In the genomic region with DNA sequence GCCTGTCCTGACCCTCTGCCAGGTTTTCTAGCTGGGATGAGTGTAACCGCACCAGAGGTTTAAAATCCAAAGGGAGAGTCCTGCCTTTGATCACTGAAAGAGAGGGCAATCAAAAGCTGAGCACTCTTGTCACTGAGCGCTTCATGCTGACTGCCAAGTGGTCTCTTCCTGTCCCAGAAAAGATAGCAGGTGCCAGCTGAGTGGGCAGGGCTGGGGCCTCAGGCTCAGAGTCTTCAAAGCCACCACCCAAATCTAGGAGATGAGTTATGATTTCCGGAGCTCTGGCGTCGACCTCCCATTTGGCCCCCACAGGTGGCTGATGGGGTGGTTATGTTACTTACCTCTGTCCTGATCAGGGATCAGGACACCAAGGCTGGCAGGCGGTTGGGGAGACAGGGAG, we compare ENCODE assay signal across 19 cellular contexts.
DNase-seq lines count a peak whose midpoint lies in the region; ATAC-seq and TF ChIP-seq lines count a peak whose summit lies in the region.
"Had no signal": no experiment of that assay in that cellular context is flagged by ENCODE, and none has a peak within 500 bp of the region (broad histone marks: within the 10 kb centered on the region; RNA-seq: fewer than 3 reads in every experiment).

No MANE protein-coding gene starts in this region.

- no peak for TF ChIP-seq CTCF in CD8-positive, alpha-beta T cell (IDR thresholded peaks at IDR 0.05)
- no peak for TF ChIP-seq CTCF in OCI-LY7 (conservative IDR thresholded peaks at IDR 0.05; ENCODE audit: low read length)

- H3K27me3 ChIP-seq in BLaER1, result no peaks in the 10 kb centered on the region
- H3K27me3 ChIP-seq in CD8-positive, alpha-beta T cell (ENCODE audit: insufficient read depth, low read length), result no peaks in the 10 kb centered on the region

- no peaks in the 10 kb centered on the region for H3K9me3 Mint-ChIP-seq in CD8-positive, alpha-beta T cell
- H3K9me3 Mint-ChIP-seq: CD4-positive, alpha-beta memory T cell had no signal

- DNase-seq in CD8-positive, alpha-beta T cell, result no peak
- peak; percentile 73 for DNase-seq in NCI-H2029 treated with DMSO at 0.1 percent for 48 hours (lab: John Stamatoyannopoulos, UW)
- DNase-seq in OCI-LY7 (ENCODE audit: low spot score), result peak; percentile 51
- DNase-seq in retina, result no peak
- DNase-seq: activated CD4-positive, alpha-beta T cell treated with anti-CD3 and anti-CD28 coated beads, Interleukin-2, amount 50 U/mL, for 4 hours; aorta; CD4-positive, alpha-beta memory T cell; central memory CD4-positive, alpha-beta T cell; Karpas-422; kidney glomerular epithelial cell; mammary epithelial cell; NCI-H446 treated with DMSO at 0.1 percent for 48 hours; SK-N-SH; WERI-Rb-1 had no signal

- peak overlapping the region; percentile 67 for H3K4me2 ChIP-seq in BLaER1
- H3K4me2 ChIP-seq in OCI-LY7 (ENCODE audit: low read length), result peak overlapping the region; percentile 34
- H3K4me2 ChIP-seq: SK-N-SH had no signal

- H4K20me1 ChIP-seq in BLaER1, result no peaks in the 10 kb centered on the region
- no peaks in the 10 kb centered on the region for H4K20me1 ChIP-seq in OCI-LY7 (ENCODE audit: insufficient read depth, low read length)

- CTCF ChIA-PET in CD8-positive, alpha-beta T cell (lab: Charles Lee), result no interaction called here
- CTCF ChIA-PET in OCI-LY7 (lab: Charles Lee; ENCODE audit: unreplicated experiment), result no interaction called here

- H3K9ac ChIP-seq in BLaER1, result no peak overlapping the region
- H3K9ac ChIP-seq: SK-N-SH had no signal

- no TSS peak for BruUV-seq in OCI-LY7 (replicated peaks; lab: Mats Ljungman, UMichigan)

- peak overlapping the region; percentile 18 for H3K27ac Mint-ChIP-seq in CD8-positive, alpha-beta T cell

- no peaks in the 10 kb centered on the region for H3K9me2 ChIP-seq in OCI-LY7 (ENCODE audit: insufficient read depth, low read length)
- H3K9me2 ChIP-seq: SK-N-SH had no signal

- ATAC-seq in CD8-positive, alpha-beta T cell, result no peak
- ATAC-seq in HG03135 (IDR thresholded peaks at IDR 0.05; ENCODE audit: unreplicated experiment) (no peak), HG02970 (IDR thresholded peaks at IDR 0.05; ENCODE audit: low FRiP score, unreplicated experiment) (no peak)

- H3K4me3 ChIP-seq in BLaER1 (no peak overlapping the region), OCI-LY7 (ENCODE audit: low read depth, low read length, poor library complexity, severe bottlenecking) (no peak overlapping the region)
- no peak overlapping the region for H3K4me3 ChIP-seq in CD8-positive, alpha-beta T cell (ENCODE audit: low read depth, low read length)
- H3K4me3 ChIP-seq: prostate gland had no signal

- peaks cover 15% of the 10 kb centered on the region for H3K36me3 Mint-ChIP-seq in CD8-positive, alpha-beta T cell

- intact Hi-C loops in CD8-positive, alpha-beta T cell (cut with DNase I, micrococcal nuclease), result no loop called here
- intact Hi-C loops in OCI-LY7 (cut with micrococcal nuclease; ENCODE audit: unreplicated experiment), result no loop called here

- no peak overlapping the region for H3K4me3 Mint-ChIP-seq in CD8-positive, alpha-beta T cell
- H3K4me3 Mint-ChIP-seq: CD4-positive, alpha-beta memory T cell had no signal

- H3K4me1 Mint-ChIP-seq in CD8-positive, alpha-beta T cell (ENCODE audit: low read depth), result peaks cover 19% of the 10 kb centered on the region

- peaks cover 43% of the 10 kb centered on the region for H3K4me1 ChIP-seq in BLaER1
- H3K4me1 ChIP-seq in CD8-positive, alpha-beta T cell (ENCODE audit: insufficient read depth, low read length), result peaks cover 17% of the 10 kb centered on the region
- H3K4me1 ChIP-seq in OCI-LY7 (ENCODE audit: insufficient read depth, low read length, poor library complexity, severe bottlenecking), result peaks cover 11% of the 10 kb centered on the region
- H3K4me1 ChIP-seq: prostate gland had no signal

- POLR2A ChIA-PET in CD8-positive, alpha-beta T cell (lab: Charles Lee), result no interaction called here
- POLR2A ChIA-PET in OCI-LY7 (lab: Charles Lee), result interaction anchor here (0.5 kb wide), 1 partner anchor 465 kb away, joined by 4 read pairs; no protein-coding TSS in a partner anchor

- H3K36me3 ChIP-seq in BLaER1 (no peaks in the 10 kb centered on the region), OCI-LY7 (ENCODE audit: insufficient read depth, low read length) (no peaks in the 10 kb centered on the region)
- H3K36me3 ChIP-seq in CD8-positive, alpha-beta T cell (ENCODE audit: insufficient read depth, low read length), result no peaks in the 10 kb centered on the region
- H3K36me3 ChIP-seq: prostate gland, WERI-Rb-1 had no signal

- H3K27me3 Mint-ChIP-seq in CD8-positive, alpha-beta T cell (ENCODE audit: low read depth), result no peaks in the 10 kb centered on the region
- H3K27me3 Mint-ChIP-seq: CD4-positive, alpha-beta memory T cell had no signal

- no peak overlapping the region for H2AFZ ChIP-seq in OCI-LY7 (ENCODE audit: low read length)

- H3K79me2 ChIP-seq in OCI-LY7 (ENCODE audit: insufficient read depth, low read depth, low read length), result no peaks in the 10 kb centered on the region

- no peaks in the 10 kb centered on the region for H3K9me3 ChIP-seq in BLaER1
- no peaks in the 10 kb centered on the region for H3K9me3 ChIP-seq in CD8-positive, alpha-beta T cell (ENCODE audit: low read length)
- H3K9me3 ChIP-seq in OCI-LY7 (ENCODE audit: low read length), result no peaks in the 10 kb centered on the region
- H3K9me3 ChIP-seq: prostate gland, SK-N-SH had no signal

- H3K27ac ChIP-seq in BLaER1, result no peak overlapping the region; the same call in 1 of the 2 replicates
- no peak overlapping the region for H3K27ac ChIP-seq in CD8-positive, alpha-beta T cell (ENCODE audit: low read depth, low read length)
- no peak overlapping the region for H3K27ac ChIP-seq in OCI-LY7 (ENCODE audit: low read depth, low read length, poor library complexity, severe bottlenecking)
- H3K27ac ChIP-seq: prostate gland, RWPE1, WERI-Rb-1 had no signal

Comparison
In these comparisons a context has a peak if more than half of its experiments do, and no peak if none do; other contexts are left out.
1. DNase-seq: peak in NCI-H2029 treated with DMSO at 0.1 percent for 48 hours (single experiment) and OCI-LY7 (single experiment); none in CD8-positive, alpha-beta T cell (0 of 7) and retina (single experiment).